2 cellular contexts compared by ENCODE assay signal in the genomic region with DNA sequence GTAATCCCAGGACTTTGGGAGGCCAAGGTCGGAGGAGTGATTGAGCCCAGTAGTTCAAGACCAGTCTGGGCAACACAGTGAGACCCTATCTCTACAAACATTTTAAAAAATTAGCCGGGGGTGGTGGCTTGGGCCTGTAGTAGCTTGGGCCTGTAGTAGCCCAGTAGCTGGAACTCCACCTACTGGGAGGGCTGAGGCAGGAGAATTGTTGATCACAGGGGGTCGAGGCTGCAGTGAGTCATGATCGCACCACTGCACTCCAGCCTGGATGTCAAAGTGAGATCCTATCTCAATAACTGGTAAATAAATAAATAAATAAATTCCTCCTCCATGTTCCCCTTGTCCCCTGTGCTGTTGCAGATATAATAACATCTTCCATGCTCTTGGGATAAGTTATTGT.
TF ChIP-seq lines count a peak whose summit lies in the region.

No MANE protein-coding gene starts in this region.

TF ChIP-seq in GM23338, 12 proteins besides CTCF, POLR2A, EP300 and RAD21 (continued from another document):
- TF ChIP-seq, protein P1, sequence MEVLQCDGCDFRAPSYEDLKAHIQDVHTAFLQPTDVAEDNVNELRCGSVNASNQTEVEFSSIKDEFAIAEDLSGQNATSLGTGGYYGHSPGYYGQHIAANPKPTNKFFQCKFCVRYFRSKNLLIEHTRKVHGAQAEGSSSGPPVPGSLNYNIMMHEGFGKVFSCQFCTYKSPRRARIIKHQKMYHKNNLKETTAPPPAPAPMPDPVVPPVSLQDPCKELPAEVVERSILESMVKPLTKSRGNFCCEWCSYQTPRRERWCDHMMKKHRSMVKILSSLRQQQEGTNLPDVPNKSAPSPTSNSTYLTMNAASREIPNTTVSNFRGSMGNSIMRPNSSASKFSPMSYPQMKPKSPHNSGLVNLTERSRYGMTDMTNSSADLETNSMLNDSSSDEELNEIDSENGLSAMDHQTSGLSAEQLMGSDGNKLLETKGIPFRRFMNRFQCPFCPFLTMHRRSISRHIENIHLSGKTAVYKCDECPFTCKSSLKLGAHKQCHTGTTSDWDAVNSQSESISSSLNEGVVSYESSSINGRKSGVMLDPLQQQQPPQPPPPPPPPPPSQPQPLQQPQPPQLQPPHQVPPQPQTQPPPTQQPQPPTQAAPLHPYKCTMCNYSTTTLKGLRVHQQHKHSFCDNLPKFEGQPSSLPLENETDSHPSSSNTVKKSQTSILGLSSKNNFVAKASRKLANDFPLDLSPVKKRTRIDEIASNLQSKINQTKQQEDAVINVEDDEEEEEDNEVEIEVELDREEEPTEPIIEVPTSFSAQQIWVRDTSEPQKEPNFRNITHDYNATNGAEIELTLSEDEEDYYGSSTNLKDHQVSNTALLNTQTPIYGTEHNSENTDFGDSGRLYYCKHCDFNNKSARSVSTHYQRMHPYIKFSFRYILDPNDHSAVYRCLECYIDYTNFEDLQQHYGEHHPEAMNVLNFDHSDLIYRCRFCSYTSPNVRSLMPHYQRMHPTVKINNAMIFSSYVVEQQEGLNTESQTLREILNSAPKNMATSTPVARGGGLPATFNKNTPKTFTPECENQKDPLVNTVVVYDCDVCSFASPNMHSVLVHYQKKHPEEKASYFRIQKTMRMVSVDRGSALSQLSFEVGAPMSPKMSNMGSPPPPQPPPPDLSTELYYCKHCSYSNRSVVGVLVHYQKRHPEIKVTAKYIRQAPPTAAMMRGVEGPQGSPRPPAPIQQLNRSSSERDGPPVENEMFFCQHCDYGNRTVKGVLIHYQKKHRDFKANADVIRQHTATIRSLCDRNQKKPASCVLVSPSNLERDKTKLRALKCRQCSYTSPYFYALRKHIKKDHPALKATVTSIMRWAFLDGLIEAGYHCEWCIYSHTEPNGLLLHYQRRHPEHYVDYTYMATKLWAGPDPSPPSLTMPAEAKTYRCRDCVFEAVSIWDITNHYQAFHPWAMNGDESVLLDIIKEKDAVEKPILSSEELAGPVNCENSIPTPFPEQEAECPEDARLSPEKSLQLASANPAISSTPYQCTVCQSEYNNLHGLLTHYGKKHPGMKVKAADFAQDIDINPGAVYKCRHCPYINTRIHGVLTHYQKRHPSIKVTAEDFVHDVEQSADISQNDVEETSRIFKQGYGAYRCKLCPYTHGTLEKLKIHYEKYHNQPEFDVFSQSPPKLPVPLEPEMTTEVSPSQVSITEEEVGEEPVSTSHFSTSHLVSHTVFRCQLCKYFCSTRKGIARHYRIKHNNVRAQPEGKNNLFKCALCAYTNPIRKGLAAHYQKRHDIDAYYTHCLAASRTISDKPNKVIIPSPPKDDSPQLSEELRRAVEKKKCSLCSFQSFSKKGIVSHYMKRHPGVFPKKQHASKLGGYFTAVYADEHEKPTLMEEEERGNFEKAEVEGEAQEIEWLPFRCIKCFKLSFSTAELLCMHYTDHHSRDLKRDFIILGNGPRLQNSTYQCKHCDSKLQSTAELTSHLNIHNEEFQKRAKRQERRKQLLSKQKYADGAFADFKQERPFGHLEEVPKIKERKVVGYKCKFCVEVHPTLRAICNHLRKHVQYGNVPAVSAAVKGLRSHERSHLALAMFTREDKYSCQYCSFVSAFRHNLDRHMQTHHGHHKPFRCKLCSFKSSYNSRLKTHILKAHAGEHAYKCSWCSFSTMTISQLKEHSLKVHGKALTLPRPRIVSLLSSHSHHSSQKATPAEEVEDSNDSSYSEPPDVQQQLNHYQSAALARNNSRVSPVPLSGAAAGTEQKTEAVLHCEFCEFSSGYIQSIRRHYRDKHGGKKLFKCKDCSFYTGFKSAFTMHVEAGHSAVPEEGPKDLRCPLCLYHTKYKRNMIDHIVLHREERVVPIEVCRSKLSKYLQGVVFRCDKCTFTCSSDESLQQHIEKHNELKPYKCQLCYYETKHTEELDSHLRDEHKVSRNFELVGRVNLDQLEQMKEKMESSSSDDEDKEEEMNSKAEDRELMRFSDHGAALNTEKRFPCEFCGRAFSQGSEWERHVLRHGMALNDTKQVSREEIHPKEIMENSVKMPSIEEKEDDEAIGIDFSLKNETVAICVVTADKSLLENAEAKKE (CRISPR knock-in tag; IDR thresholded peaks at IDR 0.05), result no peak
- TF ChIP-seq REST (IDR thresholded peaks at IDR 0.05; ENCODE audit: unreplicated experiment) (no peak), STAT1 (IDR thresholded peaks at IDR 0.05; ENCODE audit: unreplicated experiment) (no peak), ZNF114 (CRISPR knock-in tag; IDR thresholded peaks at IDR 0.05) (no peak), EZH2phosphoT487 (IDR thresholded peaks at IDR 0.05; ENCODE audit: unreplicated experiment) (no peak), POLR2AphosphoS5 (IDR thresholded peaks at IDR 0.05; ENCODE audit: low read depth) (no peak), JUNB (IDR thresholded peaks at IDR 0.05; ENCODE audit: unreplicated experiment) (no peak), EZH2 (IDR thresholded peaks at IDR 0.05; ENCODE audit: low read depth, unreplicated experiment) (no peak), ZNF331 (CRISPR knock-in tag; IDR thresholded peaks at IDR 0.05; ENCODE audit: low read depth) (no peak), ETS1 (IDR thresholded peaks at IDR 0.05) (no peak)

TF ChIP-seq in neural cell, 6 proteins besides CTCF, POLR2A, EP300 and RAD21 (continued from another document):
- TF ChIP-seq EZH2 (IDR thresholded peaks at IDR 0.05; ENCODE audit: borderline replicate concordance, insufficient read depth, low read length, poor library complexity, severe bottlenecking) (no peak), TAF1 (IDR thresholded peaks at IDR 0.05; ENCODE audit: low read depth) (no peak), SMC3 (conservative IDR thresholded peaks at IDR 0.05; ENCODE audit: poor library complexity) (no peak)
